Comparison of ENCODE assay signal across 14 cellular contexts in the genomic region with DNA sequence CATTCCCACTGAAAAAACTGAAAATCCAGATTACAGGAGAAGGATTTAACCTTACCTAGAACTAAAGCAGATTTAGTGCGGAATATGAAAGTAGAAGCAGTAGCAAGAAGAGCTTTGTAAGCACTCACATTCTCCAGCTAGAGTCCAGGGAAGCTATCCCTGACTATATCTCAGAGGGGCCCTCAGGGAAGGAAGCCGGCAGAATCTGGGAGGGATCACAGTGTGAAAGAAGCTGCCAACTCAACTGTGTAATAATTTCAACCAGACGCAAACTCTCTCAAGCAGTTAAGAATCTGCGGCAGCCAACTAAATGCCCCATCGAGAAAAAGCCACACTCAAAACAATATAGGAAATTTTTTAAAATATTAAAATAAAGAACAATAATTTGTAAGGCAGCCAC.
DNase-seq lines count a peak whose midpoint lies in the region; ATAC-seq, FAIRE-seq and TF ChIP-seq lines count a peak whose summit lies in the region.
"Had no signal": no experiment of that assay in that cellular context is flagged by ENCODE, and none has a peak within 500 bp of the region (broad histone marks: within the 10 kb centered on the region; RNA-seq: fewer than 3 reads in every experiment).

No MANE protein-coding gene starts in this region.

- H3K79me1 ChIP-seq in IMR-90 (ENCODE audit: low read depth in 1 of 2, low read length in 2 of 2), result peaks cover 30 to 58% of the 10 kb centered on the region in 2 experiments

- no peak overlapping the region for H3K4ac ChIP-seq in IMR-90 (ENCODE audit: low read depth, low read length)

- intact Hi-C loops in IMR-90 (cut with micrococcal nuclease) (no loop called here), spleen (cut with DNase I; ENCODE audit: low total_unique reads) (no loop called here)

- H3K4me1 ChIP-seq in IMR-90 (ENCODE audit: control insufficient read depth, insufficient read depth, low read length) (peaks cover 4% of the 10 kb centered on the region), spleen (peaks cover 0 to 4% (median 0%) of the 10 kb centered on the region in 6 donors)
- H3K4me1 ChIP-seq: prostate gland had no signal

- H4K20me1 ChIP-seq in IMR-90 (ENCODE audit: insufficient read depth, low read length), result peaks cover 30% of the 10 kb centered on the region

- no CpG with 5 or more reads among the region's 5 CpGs for WGBS in IMR-90 (ENCODE audit: extremely low coverage in 2 of 2, insufficient read length in 1 of 2), 2 experiments
- 80 to 95% (median 91%) methylated on average over 5 of the region's 5 CpGs for WGBS in spleen, 5 donors

- peaks cover 23% of the 10 kb centered on the region for H3K4me1 Mint-ChIP-seq in mesothelial cell of epicardium
- peaks cover 19% of the 10 kb centered on the region for H3K4me1 Mint-ChIP-seq in type B pancreatic cell (ENCODE audit: unreplicated experiment)

- H2AK5ac ChIP-seq in IMR-90 (ENCODE audit: low read depth, low read length), result no peak overlapping the region

- H3K23ac ChIP-seq in IMR-90 (ENCODE audit: low read depth, low read length), result no peak overlapping the region

- peak; percentile 37; the same call in 1 of the 2 replicates for ATAC-seq in IMR-90 (ENCODE audit: low read depth)

- H3K36me3 ChIP-seq in IMR-90 (ENCODE audit: control insufficient read depth, insufficient read depth, low read length) (peaks cover 2% of the 10 kb centered on the region; the same call in 1 of the 2 replicates), spleen (no peaks in the 10 kb centered on the region)
- H3K36me3 ChIP-seq: prostate gland had no signal

- no peak overlapping the region for H2BK15ac ChIP-seq in IMR-90 (ENCODE audit: low read depth, low read length)

- H3K18ac ChIP-seq in IMR-90 (ENCODE audit: low read depth, low read length), result no peak overlapping the region

- DNase-seq in IMR-90 (peak; percentile 12), fibroblast of gingiva (ENCODE audit: low read depth) (peak; percentile 67), mesothelial cell of epicardium (ENCODE audit: low spot score in 2 of 2, unreplicated experiment in 2 of 2) (peak in 1 of 2 experiments; percentile 51), type B pancreatic cell (ENCODE audit: extremely low spot score, unreplicated experiment) (no peak), NCI-H82 treated with DMSO at 0.1 percent for 48 hours (lab: John Stamatoyannopoulos, UW; ENCODE audit: unreplicated experiment) (no peak), spleen (no peak), frontal cortex (ENCODE audit: low spot score in 2 of 2) (no peak)
- DNase-seq: activated CD4-positive, alpha-beta T cell treated with anti-CD3 and anti-CD28 coated beads, Interleukin-2, amount 10 ng/mL, durations not matched to agents 7 days and 5 days; COR-L47; hippocampal formation; mammary epithelial cell; T-helper 2 cell had no signal

- H3K27me3 ChIP-seq in IMR-90 (ENCODE audit: control insufficient read depth, insufficient read depth, low read length), result no peaks in the 10 kb centered on the region
- H3K27me3 ChIP-seq in spleen (replicated peaks in 1 of 7), result no peaks in the 10 kb centered on the region

- no peak for TF ChIP-seq RAD21 in IMR-90 (IDR thresholded peaks at IDR 0.05; ENCODE audit: low read length)

- no peak overlapping the region for H2BK20ac ChIP-seq in IMR-90 (ENCODE audit: low read depth, low read length)

- no peak overlapping the region for H3K4me2 ChIP-seq in IMR-90 (ENCODE audit: low read depth, low read length)

- POLR2A ChIA-PET in IMR-90 (lab: Charles Lee; ENCODE audit: unreplicated experiment), result no interaction called here

- H2BK120ac ChIP-seq in IMR-90 (ENCODE audit: low read depth, low read length), result no peak overlapping the region

- no peak overlapping the region for H4K91ac ChIP-seq in IMR-90 (ENCODE audit: insufficient read depth, low read depth, low read length)

- H3K27me3 Mint-ChIP-seq in mesothelial cell of epicardium (ENCODE audit: low read depth) (no peaks in the 10 kb centered on the region), type B pancreatic cell (no peaks in the 10 kb centered on the region)
- H3K27me3 Mint-ChIP-seq: activated CD4-positive, alpha-beta T cell treated with anti-CD3 and anti-CD28 coated beads, Interleukin-2, amount 10 ng/mL, durations not matched to agents 7 days and 5 days had no signal

- H4K8ac ChIP-seq in IMR-90 (ENCODE audit: low read depth in 2 of 2, low read length in 2 of 2), result no peak overlapping the region

- H3K4me3 ChIP-seq in IMR-90 (ENCODE audit: insufficient read depth, low read depth, low read length) (no peak overlapping the region), spleen (no peak overlapping the region)
- H3K4me3 ChIP-seq: prostate gland had no signal

- TF ChIP-seq POLR2A in IMR-90 (IDR thresholded peaks at IDR 0.05; ENCODE audit: low read depth, low read length), result no peak
- no peak for TF ChIP-seq POLR2A in spleen (IDR thresholded peaks at IDR 0.05)

- H3K4me3 Mint-ChIP-seq in mesothelial cell of epicardium (peak overlapping the region; percentile 23), type B pancreatic cell (no peak overlapping the region)
- H3K4me3 Mint-ChIP-seq: activated CD4-positive, alpha-beta T cell treated with anti-CD3 and anti-CD28 coated beads, Interleukin-2, amount 10 ng/mL, durations not matched to agents 7 days and 5 days had no signal

- BruUV-seq in IMR-90 (replicated peaks; lab: Mats Ljungman, UMichigan), result no TSS peak

- peaks cover 6% of the 10 kb centered on the region for H3K9me3 Mint-ChIP-seq in mesothelial cell of epicardium
- no peaks in the 10 kb centered on the region for H3K9me3 Mint-ChIP-seq in type B pancreatic cell
- H3K9me3 Mint-ChIP-seq: activated CD4-positive, alpha-beta T cell treated with anti-CD3 and anti-CD28 coated beads, Interleukin-2, amount 10 ng/mL, durations not matched to agents 7 days and 5 days had no signal

- CTCF ChIA-PET in IMR-90 (lab: Yijun Ruan, JAX), result no interaction called here

- in situ Hi-C loops in IMR-90 (cut with MboI; ENCODE audit: low sequenced_read_pairs), result no loop called here

- H3K56ac ChIP-seq in IMR-90 (ENCODE audit: extremely low read depth, insufficient read depth, low read length), result no peak overlapping the region

- no peak overlapping the region for H4K5ac ChIP-seq in IMR-90 (ENCODE audit: low read depth, low read length)

- H3K27ac Mint-ChIP-seq in mesothelial cell of epicardium (peak overlapping the region; percentile 90), type B pancreatic cell (peak overlapping the region; percentile 68)
- H3K27ac Mint-ChIP-seq: activated CD4-positive, alpha-beta T cell treated with anti-CD3 and anti-CD28 coated beads, Interleukin-2, amount 10 ng/mL, durations not matched to agents 7 days and 5 days had no signal

- TF ChIP-seq CTCF in IMR-90 (conservative IDR thresholded peaks at IDR 0.05; ENCODE audit: low read depth, low read length) (no peak), mesothelial cell of epicardium (IDR thresholded peaks at IDR 0.05; ENCODE audit: unreplicated experiment) (no peak), type B pancreatic cell (conservative IDR thresholded peaks at IDR 0.05) (no peak), spleen (IDR thresholded peaks at IDR 0.05 in 8 of 11, conservative IDR thresholded peaks at IDR 0.05 in 3 of 11) (no peak)

- no peak overlapping the region for H2BK5ac ChIP-seq in IMR-90 (ENCODE audit: low read depth, low read length, poor library complexity, severe bottlenecking)

- H2AK9ac ChIP-seq in IMR-90 (replicated peaks; ENCODE audit: low read depth, low read length, poor library complexity), result no peak overlapping the region

- no peak overlapping the region for H3K27ac ChIP-seq in IMR-90 (ENCODE audit: insufficient read depth, low read length)
- H3K27ac ChIP-seq in spleen, result no peak overlapping the region
- H3K27ac ChIP-seq: prostate gland had no signal

- no peak for FAIRE-seq in frontal cortex (lab: Jason Lieb, UNC)
- FAIRE-seq: endometrium had no signal

- no peaks in the 10 kb centered on the region for H3K9me3 ChIP-seq in IMR-90 (ENCODE audit: control insufficient read depth, insufficient read depth, low read length)
- no peaks in the 10 kb centered on the region for H3K9me3 ChIP-seq in spleen
- H3K9me3 ChIP-seq: prostate gland had no signal

- H2AFZ ChIP-seq in IMR-90 (replicated peaks; ENCODE audit: low read length, poor library complexity), result no peak overlapping the region

- H3K9me1 ChIP-seq in IMR-90 (ENCODE audit: insufficient read depth, low read length), result peaks cover 8% of the 10 kb centered on the region

- no peak overlapping the region for H3K9ac ChIP-seq in IMR-90 (ENCODE audit: low read depth, low read length)

- peaks cover 10% of the 10 kb centered on the region for H3K36me3 Mint-ChIP-seq in mesothelial cell of epicardium
- peaks cover 9% of the 10 kb centered on the region for H3K36me3 Mint-ChIP-seq in type B pancreatic cell

- H3K14ac ChIP-seq in IMR-90 (replicated peaks; ENCODE audit: low read depth, low read length), result no peak overlapping the region

- dilution Hi-C loops in IMR-90 (cut with HindIII; ENCODE audit: low sequenced_read_pairs, unreplicated experiment), result no loop called here

TF ChIP-seq in IMR-90, 13 proteins besides CTCF, POLR2A, EP300 and RAD21 (continues in another document):
- TF ChIP-seq NFE2L2 (IDR thresholded peaks at IDR 0.05; ENCODE audit: low read depth, low read length) (no peak), RCOR1 (IDR thresholded peaks at IDR 0.05; ENCODE audit: insufficient replicate concordance, low read length) (no peak), MXI1 (IDR thresholded peaks at IDR 0.05; ENCODE audit: borderline replicate concordance, low read depth, low read length) (no peak), MAFK (IDR thresholded peaks at IDR 0.05; ENCODE audit: low read depth, low read length) (no peak), CEBPB (IDR thresholded peaks at IDR 0.05; ENCODE audit: low read depth, low read length) (no peak), FOS (IDR thresholded peaks at IDR 0.05; ENCODE audit: low read depth, low read length) (no peak), RFX5 (IDR thresholded peaks at IDR 0.05; ENCODE audit: low read depth, low read length) (no peak), MAZ (IDR thresholded peaks at IDR 0.05; ENCODE audit: borderline replicate concordance, low read depth, low read length) (no peak), SMC3 (IDR thresholded peaks at IDR 0.05; ENCODE audit: low read depth, low read length) (no peak), BHLHE40 (IDR thresholded peaks at IDR 0.05; ENCODE audit: low read depth, low read length) (no peak), CHD1 (IDR thresholded peaks at IDR 0.05; ENCODE audit: low read depth, low read length) (no peak)
- TF ChIP-seq, protein P1, sequence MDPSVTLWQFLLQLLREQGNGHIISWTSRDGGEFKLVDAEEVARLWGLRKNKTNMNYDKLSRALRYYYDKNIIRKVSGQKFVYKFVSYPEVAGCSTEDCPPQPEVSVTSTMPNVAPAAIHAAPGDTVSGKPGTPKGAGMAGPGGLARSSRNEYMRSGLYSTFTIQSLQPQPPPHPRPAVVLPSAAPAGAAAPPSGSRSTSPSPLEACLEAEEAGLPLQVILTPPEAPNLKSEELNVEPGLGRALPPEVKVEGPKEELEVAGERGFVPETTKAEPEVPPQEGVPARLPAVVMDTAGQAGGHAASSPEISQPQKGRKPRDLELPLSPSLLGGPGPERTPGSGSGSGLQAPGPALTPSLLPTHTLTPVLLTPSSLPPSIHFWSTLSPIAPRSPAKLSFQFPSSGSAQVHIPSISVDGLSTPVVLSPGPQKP (IDR thresholded peaks at IDR 0.05; ENCODE audit: borderline replicate concordance, low read depth, low read length), result no peak

Comparison
In these comparisons a context has a peak if more than half of its experiments do, and no peak if none do; other contexts are left out.
1. DNase-seq: peak in IMR-90 (single experiment) and fibroblast of gingiva (single experiment); none in type B pancreatic cell (single experiment), NCI-H82 treated with DMSO at 0.1 percent for 48 hours (single experiment), spleen (single experiment) and frontal cortex (0 of 2).